In the genomic region with DNA sequence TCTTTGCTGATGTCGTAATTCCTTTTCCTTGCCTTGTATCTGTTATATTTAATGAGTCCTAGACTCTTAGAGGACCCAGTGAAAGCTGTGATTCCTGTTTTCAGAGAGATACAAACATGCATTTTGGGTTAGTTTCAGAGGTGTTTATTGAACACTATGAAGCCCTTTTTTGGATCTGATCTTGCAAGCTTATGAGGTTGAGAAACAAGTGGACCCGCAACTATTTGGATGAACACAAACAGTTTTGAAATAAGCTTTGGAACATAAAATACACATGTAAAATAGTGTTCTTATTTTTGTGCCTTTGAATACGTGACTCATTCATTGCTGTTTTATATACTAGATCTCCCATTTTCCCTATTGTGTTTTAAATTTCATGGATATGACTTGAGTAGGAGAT, we compare ENCODE assay signal across 19 cellular contexts. TPM values are rescaled to one million over a fixed set of nuclear protein-coding genes. Genes with fewer than 3 reads are reported as not detected.
DNase-seq lines count a peak whose midpoint lies in the region; ATAC-seq and TF ChIP-seq lines count a peak whose summit lies in the region.
"Had no signal": no experiment of that assay in that cellular context is flagged by ENCODE, and none has a peak within 500 bp of the region (broad histone marks: within the 10 kb centered on the region; RNA-seq: fewer than 3 reads in every experiment).

No MANE protein-coding gene starts in this region.

- CTCF ChIA-PET in activated CD4-positive, alpha-beta T cell treated with anti-CD3 and anti-CD28 coated beads for 36 hours (lab: Charles Lee): interaction anchor here (0.6 kb wide), 1 partner anchor 818 kb away, joined by 3 read pairs; no protein-coding TSS in a partner anchor

- H3K27me3 Mint-ChIP-seq in activated CD4-positive, alpha-beta T cell treated with anti-CD3 and anti-CD28 coated beads for 36 hours: no peaks in the 10 kb centered on the region
- no peaks in the 10 kb centered on the region for H3K27me3 Mint-ChIP-seq in T-helper 17 cell
- no peaks in the 10 kb centered on the region for H3K27me3 Mint-ChIP-seq in activated T-helper 1 cell treated with anti-CD3 and anti-CD28 coated beads, Interleukin-12 subunit alpha, Interleukin-12 subunit beta, Interleukin-2, Interleukin-4 antibody, amounts not matched to agents 30 ng/mL and 10 ng/mL and 1 ng/mL, durations not matched to agents 14 hours and 24 hours and 36 hours (ENCODE audit: insufficient read depth)
- H3K27me3 Mint-ChIP-seq: activated CD4-positive, alpha-beta T cell treated with anti-CD3 and anti-CD28 coated beads, Interleukin-2, amount 10 ng/mL, durations not matched to agents 7 days and 5 days had no signal

- H3K9me3 Mint-ChIP-seq in activated CD4-positive, alpha-beta T cell treated with anti-CD3 and anti-CD28 coated beads for 36 hours (ENCODE audit: low read depth): no peaks in the 10 kb centered on the region
- H3K9me3 Mint-ChIP-seq in activated T-helper 1 cell treated with anti-CD3 and anti-CD28 coated beads, Interleukin-12 subunit alpha, Interleukin-12 subunit beta, Interleukin-2, Interleukin-4 antibody, amounts not matched to agents 30 ng/mL and 10 ng/mL and 1 ng/mL, durations not matched to agents 14 hours and 24 hours and 36 hours: peaks cover 4% of the 10 kb centered on the region

- peak overlapping the region; percentile 77 for H3K27ac Mint-ChIP-seq in activated CD4-positive, alpha-beta T cell treated with anti-CD3 and anti-CD28 coated beads for 36 hours
- peak overlapping the region; percentile 83 for H3K27ac Mint-ChIP-seq in T-helper 17 cell
- H3K27ac Mint-ChIP-seq in activated T-helper 1 cell treated with anti-CD3 and anti-CD28 coated beads, Interleukin-12 subunit alpha, Interleukin-12 subunit beta, Interleukin-2, Interleukin-4 antibody, amounts not matched to agents 30 ng/mL and 10 ng/mL and 1 ng/mL, durations not matched to agents 14 hours and 24 hours and 36 hours: no peak overlapping the region
- H3K27ac Mint-ChIP-seq: activated CD4-positive, alpha-beta T cell treated with anti-CD3 and anti-CD28 coated beads, Interleukin-2, amount 10 ng/mL, durations not matched to agents 7 days and 5 days; mesothelial cell of epicardium had no signal

- H3K9ac ChIP-seq in skeletal muscle tissue (ENCODE audit: low read depth in 1 of 3, low read length in 3 of 3): no peak overlapping the region

- no peaks in the 10 kb centered on the region for H3K9me3 ChIP-seq in T-helper 17 cell (ENCODE audit: control insufficient read depth, low read length, poor library complexity, severe bottlenecking)
- H3K9me3 ChIP-seq in skeletal muscle tissue (ENCODE audit: control insufficient read depth in 3 of 3, low read length in 3 of 3): no peaks in the 10 kb centered on the region
- H3K9me3 ChIP-seq: BE2C, body of pancreas, transverse colon had no signal

- H3K27me3 ChIP-seq in skeletal muscle tissue (ENCODE audit: control insufficient read depth in 3 of 3, insufficient read depth in 3 of 3, low read length in 3 of 3): no peaks in the 10 kb centered on the region
- H3K27me3 ChIP-seq: BE2C, body of pancreas, transverse colon had no signal

- ATAC-seq in activated CD4-positive, alpha-beta T cell treated with anti-CD3 and anti-CD28 coated beads for 36 hours: no peak
- ATAC-seq in T-helper 17 cell: no peak
- peak; percentile 37 for ATAC-seq in left lobe of liver
- no peak for ATAC-seq in SK-N-SH treated with all-trans-retinoic acid at 6 μM for 48 hours

- POLR2A ChIA-PET in activated CD4-positive, alpha-beta T cell treated with anti-CD3 and anti-CD28 coated beads for 36 hours (lab: Charles Lee): no interaction called here

- H3K4me3 ChIP-seq in skeletal muscle tissue (ENCODE audit: low read length in 3 of 3): peak overlapping the region in 1 of 3 donors; percentile 22
- H3K4me3 ChIP-seq: body of pancreas, transverse colon had no signal

- H3K36me3 ChIP-seq in skeletal muscle tissue (ENCODE audit: control insufficient read depth in 3 of 3, insufficient read depth in 3 of 3, low read length in 3 of 3): no peaks in the 10 kb centered on the region
- H3K36me3 ChIP-seq: BE2C, transverse colon had no signal

- peaks cover 14% of the 10 kb centered on the region for H3K36me3 Mint-ChIP-seq in activated CD4-positive, alpha-beta T cell treated with anti-CD3 and anti-CD28 coated beads for 36 hours (ENCODE audit: low read depth)
- H3K36me3 Mint-ChIP-seq in T-helper 17 cell (ENCODE audit: low read depth): peaks cover 7% of the 10 kb centered on the region
- H3K36me3 Mint-ChIP-seq in activated T-helper 1 cell treated with anti-CD3 and anti-CD28 coated beads, Interleukin-12 subunit alpha, Interleukin-12 subunit beta, Interleukin-2, Interleukin-4 antibody, amounts not matched to agents 30 ng/mL and 10 ng/mL and 1 ng/mL, durations not matched to agents 14 hours and 24 hours and 36 hours (ENCODE audit: low read depth): peaks cover 39% of the 10 kb centered on the region

- peak overlapping the region; percentile 37 for H3K27ac ChIP-seq in skeletal muscle tissue (ENCODE audit: low read depth, low read length)

- DNase-seq in activated CD4-positive, alpha-beta T cell treated with anti-CD3 and anti-CD28 coated beads for 36 hours: no peak
- no peak for DNase-seq in activated CD4-positive, alpha-beta T cell treated with anti-CD3 and anti-CD28 coated beads, Interleukin-2, amount 50 U/mL, for 1 hour
- DNase-seq in T-helper 17 cell: no peak
- no peak for DNase-seq in left lobe of liver (ENCODE audit: low spot score)
- no peak for DNase-seq in activated T-helper 1 cell treated with anti-CD3 and anti-CD28 coated beads, Interleukin-12 subunit alpha, Interleukin-12 subunit beta, Interleukin-2, Interleukin-4 antibody, amounts not matched to agents 30 ng/mL and 10 ng/mL and 1 ng/mL, durations not matched to agents 14 hours and 24 hours and 36 hours (ENCODE audit: low spot score)
- DNase-seq in stimulated activated CD4-positive, alpha-beta T cell treated with anti-CD3 and anti-CD28 coated beads, Interleukin-4, amount 100 ng/mL, for 1 hour: no peak
- DNase-seq: 8988T; activated CD4-positive, alpha-beta T cell treated with anti-CD3 and anti-CD28 coated beads, Interleukin-2, amount 10 ng/mL, durations not matched to agents 7 days and 5 days; activated naive CD4-positive, alpha-beta T cell treated with anti-CD3 and anti-CD28 coated beads, Interleukin-2, amount 50 U/mL, for 16 hours; BE2C; foreskin fibroblast; kidney glomerular epithelial cell; NCI-H1417; NCI-H69 had no signal

- peaks cover 15 to 26% (median 25%) of the 10 kb centered on the region in 3 donors for H3K4me1 ChIP-seq in skeletal muscle tissue (ENCODE audit: control insufficient read depth in 3 of 3, insufficient read depth in 3 of 3, low read length in 3 of 3)
- H3K4me1 ChIP-seq: BE2C had no signal

- H3K4me1 Mint-ChIP-seq in activated CD4-positive, alpha-beta T cell treated with anti-CD3 and anti-CD28 coated beads for 36 hours: peaks cover 69% of the 10 kb centered on the region
- peaks cover 49% of the 10 kb centered on the region for H3K4me1 Mint-ChIP-seq in T-helper 17 cell
- H3K4me1 Mint-ChIP-seq in activated T-helper 1 cell treated with anti-CD3 and anti-CD28 coated beads, Interleukin-12 subunit alpha, Interleukin-12 subunit beta, Interleukin-2, Interleukin-4 antibody, amounts not matched to agents 30 ng/mL and 10 ng/mL and 1 ng/mL, durations not matched to agents 14 hours and 24 hours and 36 hours (ENCODE audit: low read depth): peaks cover 54% of the 10 kb centered on the region

- no peak overlapping the region for H3K4me3 Mint-ChIP-seq in activated CD4-positive, alpha-beta T cell treated with anti-CD3 and anti-CD28 coated beads for 36 hours
- H3K4me3 Mint-ChIP-seq in T-helper 17 cell: no peak overlapping the region
- H3K4me3 Mint-ChIP-seq in activated T-helper 1 cell treated with anti-CD3 and anti-CD28 coated beads, Interleukin-12 subunit alpha, Interleukin-12 subunit beta, Interleukin-2, Interleukin-4 antibody, amounts not matched to agents 30 ng/mL and 10 ng/mL and 1 ng/mL, durations not matched to agents 14 hours and 24 hours and 36 hours: no peak overlapping the region
- H3K4me3 Mint-ChIP-seq: activated CD4-positive, alpha-beta T cell treated with anti-CD3 and anti-CD28 coated beads, Interleukin-2, amount 10 ng/mL, durations not matched to agents 7 days and 5 days; mesothelial cell of epicardium had no signal

- intact Hi-C loops in activated CD4-positive, alpha-beta T cell treated with anti-CD3 and anti-CD28 coated beads for 36 hours (cut with DNase I, micrococcal nuclease): loop anchor here in 1 of 2 experiments (1.0 kb wide), 1 partner anchor 12 kb away; no protein-coding TSS in a partner anchor
- intact Hi-C loops in activated T-helper 1 cell treated with anti-CD3 and anti-CD28 coated beads, Interleukin-12 subunit alpha, Interleukin-12 subunit beta, Interleukin-2, Interleukin-4 antibody, amounts not matched to agents 30 ng/mL and 10 ng/mL and 1 ng/mL, durations not matched to agents 14 hours and 24 hours and 36 hours (cut with micrococcal nuclease): no loop called here

TF ChIP-seq in SK-N-SH treated with all-trans-retinoic acid at 6 μM for 48 hours, 23 proteins besides CTCF, POLR2A, EP300 and RAD21 (continues in another document):
- TF ChIP-seq, protein P1, sequence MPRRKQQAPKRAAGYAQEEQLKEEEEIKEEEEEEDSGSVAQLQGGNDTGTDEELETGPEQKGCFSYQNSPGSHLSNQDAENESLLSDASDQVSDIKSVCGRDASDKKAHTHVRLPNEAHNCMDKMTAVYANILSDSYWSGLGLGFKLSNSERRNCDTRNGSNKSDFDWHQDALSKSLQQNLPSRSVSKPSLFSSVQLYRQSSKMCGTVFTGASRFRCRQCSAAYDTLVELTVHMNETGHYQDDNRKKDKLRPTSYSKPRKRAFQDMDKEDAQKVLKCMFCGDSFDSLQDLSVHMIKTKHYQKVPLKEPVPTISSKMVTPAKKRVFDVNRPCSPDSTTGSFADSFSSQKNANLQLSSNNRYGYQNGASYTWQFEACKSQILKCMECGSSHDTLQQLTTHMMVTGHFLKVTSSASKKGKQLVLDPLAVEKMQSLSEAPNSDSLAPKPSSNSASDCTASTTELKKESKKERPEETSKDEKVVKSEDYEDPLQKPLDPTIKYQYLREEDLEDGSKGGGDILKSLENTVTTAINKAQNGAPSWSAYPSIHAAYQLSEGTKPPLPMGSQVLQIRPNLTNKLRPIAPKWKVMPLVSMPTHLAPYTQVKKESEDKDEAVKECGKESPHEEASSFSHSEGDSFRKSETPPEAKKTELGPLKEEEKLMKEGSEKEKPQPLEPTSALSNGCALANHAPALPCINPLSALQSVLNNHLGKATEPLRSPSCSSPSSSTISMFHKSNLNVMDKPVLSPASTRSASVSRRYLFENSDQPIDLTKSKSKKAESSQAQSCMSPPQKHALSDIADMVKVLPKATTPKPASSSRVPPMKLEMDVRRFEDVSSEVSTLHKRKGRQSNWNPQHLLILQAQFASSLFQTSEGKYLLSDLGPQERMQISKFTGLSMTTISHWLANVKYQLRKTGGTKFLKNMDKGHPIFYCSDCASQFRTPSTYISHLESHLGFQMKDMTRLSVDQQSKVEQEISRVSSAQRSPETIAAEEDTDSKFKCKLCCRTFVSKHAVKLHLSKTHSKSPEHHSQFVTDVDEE (CRISPR knock-in tag; IDR thresholded peaks at IDR 0.05): no peak

RNA-seq across cellular contexts. Expression of a gene that starts 33.5 kb away (rescaled TPM):
- total RNA-seq in activated CD4-positive, alpha-beta T cell treated with anti-CD3 and anti-CD28 coated beads for 36 hours: 10 to 100 TPM; 19.5 to 22.9 TPM
- 100 to 1,000 TPM; 127 to 159 TPM for total RNA-seq in T-helper 17 cell
- total RNA-seq in left lobe of liver: 12.4 TPM
- 50.6 TPM for total RNA-seq in skeletal muscle tissue
- 37.7 and 38.1 TPM in 2 replicates for total RNA-seq in activated T-helper 1 cell treated with anti-CD3 and anti-CD28 coated beads, Interleukin-12 subunit alpha, Interleukin-12 subunit beta, Interleukin-2, Interleukin-4 antibody, amounts not matched to agents 30 ng/mL and 10 ng/mL and 1 ng/mL, durations not matched to agents 14 hours and 24 hours and 36 hours
